In genomic region chr2:195312662-195313061, GRCh38 we compare ENCODE assay signal across 21 cellular contexts.
A peak's percentile ranks its signal among the peaks of the same experiment; 100 is the strongest.
DNase-seq lines count a peak whose midpoint lies in the region; ATAC-seq and TF ChIP-seq lines count a peak whose summit lies in the region.
"Had no signal": no experiment of that assay in that cellular context is flagged by ENCODE, and none has a peak within 500 bp of the region (broad histone marks: within the 10 kb centered on the region; RNA-seq: fewer than 3 reads in every experiment).

No MANE protein-coding gene starts in this region.

- no peaks in the 10 kb centered on the region for H3K27me3 ChIP-seq in foreskin keratinocyte
- H3K27me3 ChIP-seq: neural progenitor cell, SJCRH30 had no signal

- H3K79me2 ChIP-seq in OCI-LY7 (ENCODE audit: insufficient read depth, low read depth, low read length), result no peaks in the 10 kb centered on the region

- no peak overlapping the region for H2AFZ ChIP-seq in OCI-LY7 (ENCODE audit: low read length)
- H2AFZ ChIP-seq: neural progenitor cell had no signal

- BruUV-seq in OCI-LY7 (replicated peaks; lab: Mats Ljungman, UMichigan), result no TSS peak

- peak; percentile 45 for TF ChIP-seq CTCF in OCI-LY7 (conservative IDR thresholded peaks at IDR 0.05; ENCODE audit: low read length)
- peak; percentile 7 for TF ChIP-seq CTCF in foreskin keratinocyte (conservative IDR thresholded peaks at IDR 0.05)

- H3K4me2 ChIP-seq in OCI-LY7 (ENCODE audit: low read length), result no peak overlapping the region
- H3K4me2 ChIP-seq: neural progenitor cell had no signal

- POLR2A ChIA-PET in OCI-LY7 (lab: Charles Lee), result no interaction called here

- no peak overlapping the region for H3K4me3 ChIP-seq in OCI-LY7 (ENCODE audit: low read depth, low read length, poor library complexity, severe bottlenecking)
- H3K4me3 ChIP-seq: neural progenitor cell, psoas muscle, SJCRH30, skin epidermis had no signal

- no peaks in the 10 kb centered on the region for H3K4me1 ChIP-seq in OCI-LY7 (ENCODE audit: insufficient read depth, low read length, poor library complexity, severe bottlenecking)
- no peaks in the 10 kb centered on the region for H3K4me1 ChIP-seq in foreskin keratinocyte
- H3K4me1 ChIP-seq: neural progenitor cell, psoas muscle, SJCRH30 had no signal

- in situ Hi-C loops in KBM-7 (cut with MboI; ENCODE audit: low pct_unique_long_range_greater_than_20kb, low sequenced_read_pairs), result loop anchor here (25.0 kb wide), 1 partner anchor 750 kb away; the partner anchor contains the start of gene DNAH7

- no peaks in the 10 kb centered on the region for H3K9me2 ChIP-seq in OCI-LY7 (ENCODE audit: insufficient read depth, low read length)

- no peaks in the 10 kb centered on the region for H3K36me3 ChIP-seq in OCI-LY7 (ENCODE audit: insufficient read depth, low read length)
- H3K36me3 ChIP-seq: neural progenitor cell, SJCRH30 had no signal

- H3K27ac ChIP-seq in OCI-LY7 (ENCODE audit: low read depth, low read length, poor library complexity, severe bottlenecking) (no peak overlapping the region), foreskin keratinocyte (no peak overlapping the region)
- H3K27ac ChIP-seq: neural progenitor cell, psoas muscle, SJCRH30, skin epidermis had no signal

- no peaks in the 10 kb centered on the region for H3K9me3 ChIP-seq in OCI-LY7 (ENCODE audit: low read length)
- H3K9me3 ChIP-seq: psoas muscle, SJCRH30 had no signal

- CTCF ChIA-PET in OCI-LY7 (lab: Charles Lee; ENCODE audit: unreplicated experiment), result no interaction called here

- intact Hi-C loops in OCI-LY7 (cut with micrococcal nuclease; ENCODE audit: unreplicated experiment), result no loop called here

- no peaks in the 10 kb centered on the region for H4K20me1 ChIP-seq in OCI-LY7 (ENCODE audit: insufficient read depth, low read length)

- no peak for ATAC-seq in foreskin keratinocyte
- ATAC-seq: effector memory CD8-positive, alpha-beta T cell; psoas muscle; stimulated activated naive CD8-positive, alpha-beta T cell treated with anti-CD3 and anti-CD28 coated beads, Interleukin-15, Interleukin-2, amounts not matched to agents 100 U/mL and 50 U/mL, for 24 hours had no signal

- peak; percentile 39 for DNase-seq in NCI-H2171 treated with DMSO at 0.1 percent for 48 hours (lab: John Stamatoyannopoulos, UW)
- no peak for DNase-seq in NCI-H2171 (lab: John Stamatoyannopoulos, UW)
- peak; percentile 66 for DNase-seq in KBM-7
- DNase-seq in OCI-LY7 (ENCODE audit: low spot score), result peak; percentile 26
- DNase-seq in foreskin keratinocyte, result no peak
- no peak for DNase-seq in HuH-7 (ENCODE audit: low spot score)
- no peak for DNase-seq in NCI-H446 (lab: John Stamatoyannopoulos, UW)
- no peak for DNase-seq in activated effector memory CD4-positive, alpha-beta T cell treated with anti-CD3 and anti-CD28 coated beads, Interleukin-2, amount 50 U/mL, for 16 hours
- DNase-seq: activated CD4-positive, alpha-beta T cell treated with anti-CD3 and anti-CD28 coated beads for 1 hour; activated naive CD8-positive, alpha-beta T cell treated with anti-CD3 and anti-CD28 coated beads for 36 hours; C1 segment of cervical spinal cord; DMS79; effector memory CD8-positive, alpha-beta T cell; midbrain; NCI-H1694 treated with DMSO at 0.1 percent for 48 hours; psoas muscle; stimulated activated naive CD8-positive, alpha-beta T cell treated with anti-CD3 and anti-CD28 coated beads, Interleukin-15, Interleukin-2, amounts not matched to agents 100 U/mL and 50 U/mL, for 24 hours; trophoblast cell had no signal

Comparison
In these comparisons a context has a peak if more than half of its experiments do, and no peak if none do; other contexts are left out.
1. DNase-seq: peak in NCI-H2171 treated with DMSO at 0.1 percent for 48 hours (single experiment), KBM-7 (single experiment) and OCI-LY7 (single experiment); none in NCI-H2171 (single experiment), foreskin keratinocyte (0 of 2), HuH-7 (single experiment), NCI-H446 (0 of 2) and activated effector memory CD4-positive, alpha-beta T cell treated with anti-CD3 and anti-CD28 coated beads, Interleukin-2, amount 50 U/mL, for 16 hours (single experiment).